27 cellular contexts compared by ENCODE assay signal in the genomic region with DNA sequence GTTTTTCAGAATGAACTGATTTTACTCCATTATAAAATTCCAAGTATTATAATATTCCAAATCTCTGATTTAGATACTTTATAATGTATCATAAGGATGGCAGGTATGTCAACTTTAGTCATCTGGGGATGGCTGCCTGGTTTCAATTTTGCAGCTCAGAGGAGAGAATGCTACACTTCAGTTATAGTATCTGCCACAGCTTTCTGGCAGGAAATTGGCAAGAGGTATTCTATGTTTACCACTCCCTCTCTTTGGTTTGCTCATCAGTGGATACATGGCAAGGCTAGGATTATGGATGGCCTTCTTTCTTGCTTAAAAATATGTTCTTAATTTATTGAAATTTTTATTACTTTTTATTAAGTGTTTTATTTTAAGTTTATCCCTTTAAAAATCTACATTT.
"Had no signal": no experiment of that assay in that cellular context is flagged by ENCODE, and none has a peak within 500 bp of the region (broad histone marks: within the 10 kb centered on the region; RNA-seq: fewer than 3 reads in every experiment).

No MANE protein-coding gene starts in this region.

- ATAC-seq: gastroesophageal sphincter; naive thymus-derived CD4-positive, alpha-beta T cell; right cardiac atrium had no signal

- H3K27ac ChIP-seq: gastroesophageal sphincter, suprapubic skin, tibial artery had no signal

- H3K27ac Mint-ChIP-seq: activated T-cell treated with anti-CD3 and anti-CD28 coated beads, Interleukin-2, amount 50 U/mL, for 24 hours; mesothelial cell of epicardium; T-helper 2 cell treated with Interferon-gamma antibody and Interleukin-4, amounts not matched to agents 5 μg/mL and 100 μg/mL, for 36 hours had no signal

- H3K4me1 Mint-ChIP-seq: mesothelial cell of epicardium, neural crest cell had no signal

- H3K27me3 ChIP-seq: gastroesophageal sphincter, suprapubic skin, tibial artery had no signal

- FAIRE-seq: endothelial cell of umbilical vein, keratinocyte had no signal

- H3K4me3 ChIP-seq: gastroesophageal sphincter, suprapubic skin, tibial artery had no signal

- H3K9me3 Mint-ChIP-seq: activated T-cell treated with anti-CD3 and anti-CD28 coated beads, Interleukin-2, amount 50 U/mL, for 24 hours; mesothelial cell of epicardium; naive thymus-derived CD4-positive, alpha-beta T cell; neural crest cell; stimulated activated naive B cell treated with anti-CD40 and anti-IgM and Interleukin-4, amounts not matched to agents 10 μg/mL and 1 μg/mL and 100 μg/mL, for 72 hours; T-helper 2 cell treated with Interferon-gamma antibody and Interleukin-4, amounts not matched to agents 5 μg/mL and 100 μg/mL, for 36 hours had no signal

- H3K9me3 ChIP-seq: gastroesophageal sphincter, suprapubic skin, tibial artery had no signal

- H3K27me3 Mint-ChIP-seq: activated T-cell treated with anti-CD3 and anti-CD28 coated beads, Interleukin-2, amount 50 U/mL, for 24 hours; naive thymus-derived CD4-positive, alpha-beta T cell; stimulated activated naive B cell treated with anti-CD40 and anti-IgM and Interleukin-4, amounts not matched to agents 10 μg/mL and 1 μg/mL and 100 μg/mL, for 72 hours had no signal

- DNase-seq: activated CD4-positive, alpha-beta T cell treated with anti-CD3 and anti-CD28 coated beads for 4 hours; activated CD4-positive, alpha-beta T cell treated with anti-CD3 and anti-CD28 coated beads, Interleukin-2, amount 50 U/mL, for 4 hours; activated CD4-positive, CD25-positive, alpha-beta regulatory T cell; activated CD8-positive, alpha-beta memory T cell treated with anti-CD3 and anti-CD28 coated beads, Interleukin-2, amount 50 U/mL, for 48 hours; activated gamma-delta T cell treated with Interleukin-2 at 50 U/mL for 16 hours; activated naive CD4-positive, alpha-beta T cell treated with anti-CD3 and anti-CD28 coated beads, Interleukin-2, amount 50 U/mL, for 16 hours; activated T-cell treated with anti-CD3 and anti-CD28 coated beads, Interleukin-2, amount 50 U/mL, for 24 hours; amygdala; central memory CD4-positive, alpha-beta T cell; head of caudate nucleus; hippocampal formation; left colon; mammary epithelial cell; naive thymus-derived CD4-positive, alpha-beta T cell; occipital lobe; right cardiac atrium; stimulated activated CD4-positive, alpha-beta T cell treated with anti-CD3 and anti-CD28 coated beads, Interleukin-15, amount 100 ng/mL, for 24 hours; stimulated activated CD4-positive, alpha-beta T cell treated with anti-CD3 and anti-CD28 coated beads, Interleukin-2, amount 100 ng/mL, for 24 hours; stimulated activated naive B cell treated with anti-CD40 and anti-IgM and Interleukin-4, amounts not matched to agents 10 μg/mL and 1 μg/mL and 100 μg/mL, for 72 hours; tibial artery had no signal

- H3K4me1 ChIP-seq: gastroesophageal sphincter, suprapubic skin, tibial artery had no signal

- H3K4me3 Mint-ChIP-seq: activated T-cell treated with anti-CD3 and anti-CD28 coated beads, Interleukin-2, amount 50 U/mL, for 24 hours; mesothelial cell of epicardium; naive thymus-derived CD4-positive, alpha-beta T cell; neural crest cell; stimulated activated naive B cell treated with anti-CD40 and anti-IgM and Interleukin-4, amounts not matched to agents 10 μg/mL and 1 μg/mL and 100 μg/mL, for 72 hours; T-helper 2 cell treated with Interferon-gamma antibody and Interleukin-4, amounts not matched to agents 5 μg/mL and 100 μg/mL, for 36 hours had no signal
